ENCODE assay signal across 22 cellular contexts in genomic region chr1:150662811-150663210, GRCh38. TPM values are rescaled to one million over a fixed set of nuclear protein-coding genes. Genes with fewer than 3 reads are reported as not detected.
"Had no signal": no experiment of that assay in that cellular context is flagged by ENCODE, and none has a peak within 500 bp of the region (broad histone marks: within the 10 kb centered on the region; RNA-seq: fewer than 3 reads in every experiment).

No MANE protein-coding gene starts in this region.

- H3K27ac ChIP-seq: KMS-11, SJSA1, SK-N-MC had no signal

- H3K27me3 ChIP-seq: SJSA1 had no signal

- H3K4me1 ChIP-seq: SJSA1 had no signal

- H3K9me3 ChIP-seq: SJSA1 had no signal

- H3K4me3 ChIP-seq: SJSA1, SK-N-MC had no signal

- DNase-seq: Kasumi-1, MM.1S, NCI-H1092 treated with DMSO at 0.1 percent for 48 hours, NCI-H1436, NCI-H187, NCI-H2029, NCI-H2081 treated with DMSO at 0.1 percent for 48 hours, NCI-H2171, NCI-H226, NCI-H446, NCI-H510A, NCI-H524 treated with DMSO at 0.1 percent for 48 hours, NCI-H69, NCI-H774, Right ventricle myocardium superior, RPMI8226, SIG-M5 had no signal

RNA-seq across cellular contexts. Expression of gene HORMAD1, which starts 57.9 kb away (rescaled TPM):
- total RNA-seq: HT1080, M059J, Right ventricle myocardium superior, SJSA1 had no signal
